In genomic region chr7:20331231-20331880, GRCh38 we compare ENCODE assay signal across 8 cellular contexts. TPM values are rescaled to one million over a fixed set of nuclear protein-coding genes. Genes with fewer than 3 reads are reported as not detected.
DNase-seq lines count a peak whose midpoint lies in the region; TF ChIP-seq lines count a peak whose summit lies in the region.

No MANE protein-coding gene starts in this region.

- peak overlapping the region; percentile 68 for H3K4me3 Mint-ChIP-seq in activated naive CD4-positive, alpha-beta T cell treated with anti-CD3 and anti-CD28 coated beads for 36 hours

- no peak for TF ChIP-seq EP300 in ovary (IDR thresholded peaks at IDR 0.05)

- H3K4me3 ChIP-seq in HFF-Myc (replicated peaks; ENCODE audit: low read depth, low read length): peak overlapping the region; percentile 61
- peak overlapping the region; percentile 73 for H3K4me3 ChIP-seq in ovary

- H3K9me3 Mint-ChIP-seq in activated naive CD4-positive, alpha-beta T cell treated with anti-CD3 and anti-CD28 coated beads for 36 hours: no peaks in the 10 kb centered on the region

- CTCF ChIA-PET in activated naive CD4-positive, alpha-beta T cell treated with anti-CD3 and anti-CD28 coated beads for 36 hours (lab: Charles Lee): interaction anchor here (0.6 kb wide), 1 partner anchor 583 kb away, joined by 3 read pairs; no protein-coding TSS in a partner anchor

- peak overlapping the region; percentile 86 to 88 for H3K27ac ChIP-seq in ovary

- H3K27ac Mint-ChIP-seq in activated naive CD4-positive, alpha-beta T cell treated with anti-CD3 and anti-CD28 coated beads for 36 hours: no peak overlapping the region

- H3K36me3 Mint-ChIP-seq in activated naive CD4-positive, alpha-beta T cell treated with anti-CD3 and anti-CD28 coated beads for 36 hours (ENCODE audit: low read depth): no peaks in the 10 kb centered on the region

- H3K4me1 ChIP-seq in ovary (ENCODE audit: insufficient read depth): peaks cover 1% of the 10 kb centered on the region

- WGBS in ovary, 3 donors: 1% methylated on average over 38 to 60 of the region's 60 CpGs

- TF ChIP-seq POLR2A in ovary (IDR thresholded peaks at IDR 0.05): no peak

- H3K27me3 ChIP-seq in ovary: no peaks in the 10 kb centered on the region

- H3K36me3 ChIP-seq in ovary: no peaks in the 10 kb centered on the region

- TF ChIP-seq CTCF in HFF-Myc (IDR thresholded peaks at IDR 0.05; ENCODE audit: low read depth, low read length, missing control alignments) (no peak), ovary (IDR thresholded peaks at IDR 0.05) (peak in 1 of 3 donors; percentile 23)

- peaks cover 47% of the 10 kb centered on the region for H3K27me3 Mint-ChIP-seq in activated naive CD4-positive, alpha-beta T cell treated with anti-CD3 and anti-CD28 coated beads for 36 hours (ENCODE audit: low read depth)

- no peaks in the 10 kb centered on the region for H3K9me3 ChIP-seq in ovary

- H3K4me1 Mint-ChIP-seq in activated naive CD4-positive, alpha-beta T cell treated with anti-CD3 and anti-CD28 coated beads for 36 hours (ENCODE audit: low read depth): peaks cover 18% of the 10 kb centered on the region

- DNase-seq in NCI-H2196 (lab: John Stamatoyannopoulos, UW; ENCODE audit: unreplicated experiment) (peak; percentile 44), NCI-H2196 treated with DMSO at 0.1 percent for 48 hours (lab: John Stamatoyannopoulos, UW; ENCODE audit: unreplicated experiment) (no peak), HFF-Myc (ENCODE audit: extremely low read depth, low read depth) (no peak), NCI-H146 treated with DMSO at 0.1 percent for 48 hours (lab: John Stamatoyannopoulos, UW; ENCODE audit: unreplicated experiment) (peak; percentile 66), head of caudate nucleus (peak; percentile 69 to 94 (median 86)), ovary (peak; percentile 42 to 74 (median 62)), NCI-H1694 (lab: John Stamatoyannopoulos, UW) (no peak)
- DNase-seq in activated naive CD4-positive, alpha-beta T cell treated with anti-CD3 and anti-CD28 coated beads for 36 hours: peak; percentile 18

- intact Hi-C loops in activated naive CD4-positive, alpha-beta T cell treated with anti-CD3 and anti-CD28 coated beads for 36 hours (cut with micrococcal nuclease): loop anchor here (5.0 kb wide), 3 partner anchors 266 to 624 kb away; partner anchors contain the start of gene POLR1F
- intact Hi-C loops in head of caudate nucleus (cut with DNase I) (loop anchor here (5.0 kb wide), 1 partner anchor 76 kb away; no protein-coding TSS in a partner anchor), ovary (cut with DNase I) (no loop called here)

RNA-seq across cellular contexts. Expression of gene ITGB8, which starts 0.7 kb away (rescaled TPM):
- total RNA-seq in activated naive CD4-positive, alpha-beta T cell treated with anti-CD3 and anti-CD28 coated beads for 36 hours: not detected
- total RNA-seq in ovary: 10 to 100 TPM in 5 of 7 donors, 1 to 10 TPM in 2; 6.8 to 45.5 (median 14.1) TPM
- polyA plus RNA-seq in ovary: 1 to 10 TPM; 3.7 to 4.4 TPM

Comparison
In these comparisons a context has a peak if more than half of its experiments do, and no peak if none do; other contexts are left out.
1. DNase-seq: peak in NCI-H2196 (single experiment), NCI-H146 treated with DMSO at 0.1 percent for 48 hours (single experiment), activated naive CD4-positive, alpha-beta T cell treated with anti-CD3 and anti-CD28 coated beads for 36 hours (single experiment), head of caudate nucleus (42 of 42) and ovary (5 of 5); none in NCI-H2196 treated with DMSO at 0.1 percent for 48 hours (single experiment), HFF-Myc (single experiment) and NCI-H1694 (single experiment).
2. RNA of gene ITGB8, which starts 0.7 kb away (total RNA-seq): 6.8 to 45.5 TPM in ovary; not detected in activated naive CD4-positive, alpha-beta T cell treated with anti-CD3 and anti-CD28 coated beads for 36 hours; every median in the first group is over 4 times any median in the second.
3. intact Hi-C loops: an anchor here in activated naive CD4-positive, alpha-beta T cell treated with anti-CD3 and anti-CD28 coated beads for 36 hours (5.0 kb wide) and head of caudate nucleus (5.0 kb wide); none called in ovary.